In the genomic region with DNA sequence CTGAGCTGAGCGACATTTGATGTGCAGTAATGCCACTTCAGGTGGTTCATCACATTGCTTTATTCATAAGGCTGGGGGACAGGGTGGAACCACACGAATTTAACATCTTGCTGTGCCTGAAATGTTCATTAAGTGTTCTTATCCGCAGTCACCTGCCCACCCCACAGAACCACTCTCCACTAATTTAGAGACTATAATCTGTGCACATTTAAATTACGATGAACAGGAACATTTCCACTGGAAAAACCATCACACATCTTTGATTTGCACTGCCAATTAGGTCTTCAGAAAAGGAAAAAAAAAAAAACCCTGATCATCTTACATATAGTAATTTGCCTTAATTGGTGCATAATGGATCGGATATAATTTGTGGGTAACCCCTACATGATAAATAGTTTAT, we compare ENCODE assay signal across 13 cellular contexts. TPM values are rescaled to one million over a fixed set of nuclear protein-coding genes. Genes with fewer than 3 reads are reported as not detected.
A peak's percentile ranks its signal among the peaks of the same experiment; 100 is the strongest.
DNase-seq lines count a peak whose midpoint lies in the region; ATAC-seq and TF ChIP-seq lines count a peak whose summit lies in the region.
"Had no signal": no experiment of that assay in that cellular context is flagged by ENCODE, and none has a peak within 500 bp of the region (broad histone marks: within the 10 kb centered on the region; RNA-seq: fewer than 3 reads in every experiment).

No MANE protein-coding gene starts in this region.

- intact Hi-C loops in body of pancreas (cut with DNase I): no loop called here

- H3K9me3 ChIP-seq in HUES48 (ENCODE audit: control insufficient read depth, insufficient read depth, low read length) (no peaks in the 10 kb centered on the region), body of pancreas (no peaks in the 10 kb centered on the region)
- H3K9me3 ChIP-seq: left lung had no signal

- H3K4me1 Mint-ChIP-seq in activated T-helper 17 cell treated with anti-CD3 and anti-CD28 coated beads, Interleukin-2, amount 50 U/mL, for 72 hours: peaks cover 12% of the 10 kb centered on the region
- peaks cover 17 to 82% (median 67%) of the 10 kb centered on the region in 4 donors for H3K4me1 Mint-ChIP-seq in naive thymus-derived CD8-positive, alpha-beta T cell

- H3K36me3 ChIP-seq in HUES48 (ENCODE audit: control insufficient read depth, insufficient read depth, low read length): peaks cover 25% of the 10 kb centered on the region
- H3K36me3 ChIP-seq in body of pancreas (replicated peaks in 1 of 2; ENCODE audit: insufficient read depth in 1 of 2, low read depth in 2 of 2): no peaks in the 10 kb centered on the region
- H3K36me3 ChIP-seq: left lung had no signal

- no peak for ATAC-seq in activated T-helper 17 cell treated with anti-CD3 and anti-CD28 coated beads, Interleukin-2, amount 50 U/mL, for 72 hours (replicated peaks)
- no peak for ATAC-seq in naive thymus-derived CD8-positive, alpha-beta T cell
- no peak for ATAC-seq in body of pancreas
- ATAC-seq: left lung had no signal

- no peaks in the 10 kb centered on the region for H3K9me3 Mint-ChIP-seq in activated T-helper 17 cell treated with anti-CD3 and anti-CD28 coated beads, Interleukin-2, amount 50 U/mL, for 72 hours
- no peaks in the 10 kb centered on the region for H3K9me3 Mint-ChIP-seq in naive thymus-derived CD8-positive, alpha-beta T cell
- H3K9me3 Mint-ChIP-seq: dendritic cell treated with granulocyte-macrophage colony-stimulating factor and Interleukin-4, amounts not matched to agents 40 ng/mL and 50 ng/mL, for 4 days had no signal

- peaks cover 13% of the 10 kb centered on the region for H3K27me3 Mint-ChIP-seq in activated T-helper 17 cell treated with anti-CD3 and anti-CD28 coated beads, Interleukin-2, amount 50 U/mL, for 72 hours
- H3K27me3 Mint-ChIP-seq in naive thymus-derived CD8-positive, alpha-beta T cell: no peaks in the 10 kb centered on the region

- H3K4me3 ChIP-seq in HUES48 (ENCODE audit: low read depth, low read length) (0 out of 2 replicates have a peak overlapping the region, but pooled peaks have one; percentile 83), body of pancreas (no peak overlapping the region)

- no peak for TF ChIP-seq POLR2A in body of pancreas (IDR thresholded peaks at IDR 0.05)

- no peak overlapping the region for H3K9ac ChIP-seq in HUES48 (ENCODE audit: low read depth, low read length)

- H3K4me1 ChIP-seq in HUES48 (ENCODE audit: control insufficient read depth, insufficient read depth, low read length): peaks cover 55% of the 10 kb centered on the region
- peaks cover 25% of the 10 kb centered on the region for H3K4me1 ChIP-seq in body of pancreas

- peaks cover 25% of the 10 kb centered on the region for H3K36me3 Mint-ChIP-seq in activated T-helper 17 cell treated with anti-CD3 and anti-CD28 coated beads, Interleukin-2, amount 50 U/mL, for 72 hours (ENCODE audit: low read depth)
- peaks cover 0 to 2% (median 0%) of the 10 kb centered on the region in 3 donors for H3K36me3 Mint-ChIP-seq in naive thymus-derived CD8-positive, alpha-beta T cell

- WGBS in body of pancreas, 2 donors: 88 to 95% methylated on average over 5 of the region's 5 CpGs

- no peak overlapping the region for H3K27ac ChIP-seq in HUES48 (ENCODE audit: low read depth, low read length)
- no peak overlapping the region for H3K27ac ChIP-seq in body of pancreas
- H3K27ac ChIP-seq: 22Rv1 had no signal

- H3K27ac Mint-ChIP-seq in activated T-helper 17 cell treated with anti-CD3 and anti-CD28 coated beads, Interleukin-2, amount 50 U/mL, for 72 hours: no peak overlapping the region
- peak overlapping the region in 1 of 10 donors; percentile 37 for H3K27ac Mint-ChIP-seq in naive thymus-derived CD8-positive, alpha-beta T cell
- H3K27ac Mint-ChIP-seq: dendritic cell treated with granulocyte-macrophage colony-stimulating factor and Interleukin-4, amounts not matched to agents 40 ng/mL and 50 ng/mL, for 4 days had no signal

- peak; percentile 12 for DNase-seq in NCI-H1436 (lab: John Stamatoyannopoulos, UW)
- no peak for DNase-seq in NCI-H1436 treated with DMSO at 0.1 percent for 48 hours (lab: John Stamatoyannopoulos, UW)
- no peak for DNase-seq in naive thymus-derived CD8-positive, alpha-beta T cell
- no peak for DNase-seq in DMS153 (lab: John Stamatoyannopoulos, UW)
- DNase-seq in NCI-H2196 treated with DMSO at 0.1 percent for 48 hours (lab: John Stamatoyannopoulos, UW; ENCODE audit: unreplicated experiment): no peak
- DNase-seq in body of pancreas: no peak
- DNase-seq: DMS79 treated with DMSO at 0.1 percent for 48 hours, left lung, SIG-M5 had no signal

- no peak for TF ChIP-seq CTCF in body of pancreas (IDR thresholded peaks at IDR 0.05)

- H3K4me3 Mint-ChIP-seq in activated T-helper 17 cell treated with anti-CD3 and anti-CD28 coated beads, Interleukin-2, amount 50 U/mL, for 72 hours: peak overlapping the region; percentile 33
- H3K4me3 Mint-ChIP-seq in naive thymus-derived CD8-positive, alpha-beta T cell: peak overlapping the region in 8 of 10 donors; percentile 36 to 93 (median 78)

- H3K27me3 ChIP-seq in HUES48 (ENCODE audit: control insufficient read depth, insufficient read depth, low read length) (no peaks in the 10 kb centered on the region), body of pancreas (no peaks in the 10 kb centered on the region)

- POLR2A ChIA-PET in naive thymus-derived CD8-positive, alpha-beta T cell (lab: Charles Lee): interaction anchor here (0.9 kb wide), 1 partner anchor 28 kb away, joined by 3 read pairs; no protein-coding TSS in a partner anchor

RNA-seq across cellular contexts. Expression of gene CDCA7L, which starts 2.3 kb away (rescaled TPM):
- 10 to 100 TPM; 47.6 to 62.4 TPM for total RNA-seq in activated T-helper 17 cell treated with anti-CD3 and anti-CD28 coated beads, Interleukin-2, amount 50 U/mL, for 72 hours
- total RNA-seq in naive thymus-derived CD8-positive, alpha-beta T cell: 10 to 100 TPM; 42.1 to 48.7 TPM
- 10 to 100 TPM; 23.9 to 38.5 (median 37.3) TPM for polyA plus RNA-seq in naive thymus-derived CD8-positive, alpha-beta T cell
- 10 to 100 TPM in 1 of 2 donors, 1 to 10 TPM in 1; 8.2 to 38.9 TPM for total RNA-seq in body of pancreas
